11 cellular contexts compared by ENCODE assay signal in genomic region chr9:131610231-131610761, GRCh38.
DNase-seq lines count a peak whose midpoint lies in the region; ATAC-seq and TF ChIP-seq lines count a peak whose summit lies in the region.
"Had no signal": no experiment of that assay in that cellular context is flagged by ENCODE, and none has a peak within 500 bp of the region (broad histone marks: within the 10 kb centered on the region; RNA-seq: fewer than 3 reads in every experiment).

No MANE protein-coding gene starts in this region.

- H3K9ac ChIP-seq in stomach smooth muscle (ENCODE audit: low read length in 2 of 2), result peak overlapping the region in 1 of 2 donors; percentile 47

- no peaks in the 10 kb centered on the region for H3K9me3 ChIP-seq in stomach smooth muscle (ENCODE audit: control insufficient read depth in 2 of 2, low read length in 2 of 2)
- H3K9me3 ChIP-seq: right lobe of liver had no signal

- TF ChIP-seq CTCF in astrocyte of the spinal cord (IDR thresholded peaks at IDR 0.05; ENCODE audit: low read depth, low read length) (no peak), endothelial cell (IDR thresholded peaks at IDR 0.05; ENCODE audit: unreplicated experiment) (no peak)

- peaks cover 3 to 14% of the 10 kb centered on the region in 2 donors for H3K36me3 ChIP-seq in stomach smooth muscle (ENCODE audit: control insufficient read depth in 2 of 2, insufficient read depth in 2 of 2, low read length in 2 of 2)

- H3K27ac ChIP-seq in stomach smooth muscle (ENCODE audit: low read length), result peak overlapping the region; percentile 75
- H3K27ac ChIP-seq: right lobe of liver had no signal

- H3K36me3 Mint-ChIP-seq in immature natural killer cell (peaks cover 7 to 54% (median 19%) of the 10 kb centered on the region in 3 donors), endothelial cell (ENCODE audit: low read depth, unreplicated experiment) (peaks cover 68% of the 10 kb centered on the region)

- no peaks in the 10 kb centered on the region for H3K27me3 ChIP-seq in stomach smooth muscle (ENCODE audit: control insufficient read depth in 1 of 2, insufficient read depth in 2 of 2, low read length in 2 of 2)
- H3K27me3 ChIP-seq: right lobe of liver had no signal

- in situ Hi-C loops in astrocyte of the spinal cord (cut with HindIII; ENCODE audit: low sequenced_read_pairs), result no loop called here

- H3K9me3 Mint-ChIP-seq in immature natural killer cell (no peaks in the 10 kb centered on the region), endothelial cell (ENCODE audit: unreplicated experiment) (no peaks in the 10 kb centered on the region)
- H3K9me3 Mint-ChIP-seq: activated naive CD8-positive, alpha-beta T cell treated with anti-CD3 and anti-CD28 coated beads, Interleukin-2, amount 10 ng/mL, durations not matched to agents 7 days and 5 days; stimulated activated naive CD8-positive, alpha-beta T cell treated with anti-CD3 and anti-CD28 coated beads, Interleukin-15, amount 100 ng/mL, for 72 hours had no signal

- H3K4me3 ChIP-seq in astrocyte of the spinal cord (ENCODE audit: low read depth, low read length), result no peak overlapping the region
- H3K4me3 ChIP-seq in stomach smooth muscle (ENCODE audit: low read length in 2 of 2), result no peak overlapping the region
- H3K4me3 ChIP-seq: right lobe of liver had no signal

- H3K4me1 Mint-ChIP-seq in immature natural killer cell (peaks cover 12 to 42% of the 10 kb centered on the region in 2 donors), endothelial cell (ENCODE audit: unreplicated experiment) (peaks cover 12% of the 10 kb centered on the region)
- H3K4me1 Mint-ChIP-seq: activated naive CD8-positive, alpha-beta T cell treated with anti-CD3 and anti-CD28 coated beads, Interleukin-2, amount 10 ng/mL, durations not matched to agents 7 days and 5 days; stimulated activated naive CD8-positive, alpha-beta T cell treated with anti-CD3 and anti-CD28 coated beads, Interleukin-15, amount 100 ng/mL, for 72 hours had no signal

- H3K27ac Mint-ChIP-seq in immature natural killer cell (peak overlapping the region in 4 of 6 donors; percentile 48 to 68 (median 62)), endothelial cell (ENCODE audit: unreplicated experiment) (no peak overlapping the region)
- H3K27ac Mint-ChIP-seq: activated naive CD8-positive, alpha-beta T cell treated with anti-CD3 and anti-CD28 coated beads, Interleukin-2, amount 10 ng/mL, durations not matched to agents 7 days and 5 days had no signal

- H3K4me3 Mint-ChIP-seq in immature natural killer cell (no peak overlapping the region), endothelial cell (ENCODE audit: unreplicated experiment) (no peak overlapping the region)
- H3K4me3 Mint-ChIP-seq: activated naive CD8-positive, alpha-beta T cell treated with anti-CD3 and anti-CD28 coated beads, Interleukin-2, amount 10 ng/mL, durations not matched to agents 7 days and 5 days; stimulated activated naive CD8-positive, alpha-beta T cell treated with anti-CD3 and anti-CD28 coated beads, Interleukin-15, amount 100 ng/mL, for 72 hours had no signal

- H3K4me1 ChIP-seq in stomach smooth muscle (ENCODE audit: control insufficient read depth, insufficient read depth, low read length), result peaks cover 48% of the 10 kb centered on the region

- DNase-seq in GM04504 (ENCODE audit: low read depth), result peak; percentile 88
- DNase-seq in astrocyte of the spinal cord (ENCODE audit: low read depth, low spot score), result peak; percentile 79
- DNase-seq in immature natural killer cell, result no peak
- DNase-seq in endothelial cell (ENCODE audit: low spot score), result no peak
- no peak for DNase-seq in NCI-H1417 (lab: John Stamatoyannopoulos, UW)
- DNase-seq in NK-92 (lab: John Stamatoyannopoulos, UW; ENCODE audit: unreplicated experiment), result no peak
- DNase-seq: activated naive CD8-positive, alpha-beta T cell treated with anti-CD3 and anti-CD28 coated beads, Interleukin-2, amount 10 ng/mL, durations not matched to agents 7 days and 5 days; stimulated activated naive CD8-positive, alpha-beta T cell treated with anti-CD3 and anti-CD28 coated beads, Interleukin-15, amount 100 ng/mL, for 72 hours had no signal

- ATAC-seq in GM19395 (IDR thresholded peaks at IDR 0.05; ENCODE audit: unreplicated experiment), result no peak
- ATAC-seq: stimulated activated naive CD8-positive, alpha-beta T cell treated with anti-CD3 and anti-CD28 coated beads, Interleukin-15, amount 100 ng/mL, for 72 hours had no signal

- peaks cover 9 to 14% (median 10%) of the 10 kb centered on the region in 3 donors for H3K27me3 Mint-ChIP-seq in immature natural killer cell (ENCODE audit: low read depth in 3 of 3)
- H3K27me3 Mint-ChIP-seq in endothelial cell (ENCODE audit: unreplicated experiment), result peaks cover 18% of the 10 kb centered on the region
- H3K27me3 Mint-ChIP-seq: activated naive CD8-positive, alpha-beta T cell treated with anti-CD3 and anti-CD28 coated beads, Interleukin-2, amount 10 ng/mL, durations not matched to agents 7 days and 5 days; stimulated activated naive CD8-positive, alpha-beta T cell treated with anti-CD3 and anti-CD28 coated beads, Interleukin-15, amount 100 ng/mL, for 72 hours had no signal

Comparison
In these comparisons a context has a peak if more than half of its experiments do, and no peak if none do; other contexts are left out.
1. DNase-seq: peak in GM04504 (single experiment) and astrocyte of the spinal cord (single experiment); none in immature natural killer cell (0 of 3), endothelial cell (single experiment), NCI-H1417 (0 of 3) and NK-92 (single experiment).